Comparison of ENCODE assay signal across 26 cellular contexts in genomic region chr9:84557751-84558150, GRCh38.
DNase-seq lines count a peak whose midpoint lies in the region; ATAC-seq, FAIRE-seq and TF ChIP-seq lines count a peak whose summit lies in the region.
"Had no signal": no experiment of that assay in that cellular context is flagged by ENCODE, and none has a peak within 500 bp of the region (broad histone marks: within the 10 kb centered on the region; RNA-seq: fewer than 3 reads in every experiment).

No MANE protein-coding gene starts in this region.

- 68 to 82% (median 75%) methylated on average over 4 of the region's 4 CpGs for WGBS in small intestine, 3 donors

- no peaks in the 10 kb centered on the region for H3K27me3 ChIP-seq in small intestine (ENCODE audit: control insufficient read depth in 2 of 2, insufficient read depth in 2 of 2, low read length in 2 of 2)

- in situ Hi-C loops in SK-MEL-5 (cut with HindIII; ENCODE audit: low pct_unique_long_range_greater_than_20kb, low sequenced_read_pairs): no loop called here

- H3K36me3 ChIP-seq in mucosa of descending colon (ENCODE audit: low read depth) (no peaks in the 10 kb centered on the region), small intestine (ENCODE audit: control insufficient read depth in 2 of 2, insufficient read depth in 2 of 2, low read length in 2 of 2) (no peaks in the 10 kb centered on the region)

- ATAC-seq in mucosa of descending colon: no peak
- no peak for ATAC-seq in GM21381 (IDR thresholded peaks at IDR 0.05; ENCODE audit: unreplicated experiment)
- ATAC-seq: PC-3 had no signal

- no peaks in the 10 kb centered on the region for H3K4me1 ChIP-seq in mucosa of descending colon (ENCODE audit: low read depth)
- no peaks in the 10 kb centered on the region for H3K4me1 ChIP-seq in small intestine (ENCODE audit: control insufficient read depth in 2 of 2, insufficient read depth in 1 of 2, low read depth in 1 of 2, low read length in 1 of 2)

- H3K9me3 ChIP-seq in mucosa of descending colon (no peaks in the 10 kb centered on the region), small intestine (ENCODE audit: control insufficient read depth, low read depth) (no peaks in the 10 kb centered on the region)
- H3K9me3 ChIP-seq: SK-N-SH had no signal

- intact Hi-C loops in mucosa of descending colon (cut with DNase I, micrococcal nuclease): no loop called here

- H3K27ac ChIP-seq in small intestine (ENCODE audit: low read depth in 1 of 2, low read length in 1 of 2): no peak overlapping the region
- H3K27ac ChIP-seq: RWPE1 had no signal

- FAIRE-seq in small intestine (lab: Jason Lieb, UNC): no peak
- FAIRE-seq: H1 had no signal

- no peak overlapping the region for H3K4me3 ChIP-seq in mucosa of descending colon
- no peak overlapping the region for H3K4me3 ChIP-seq in small intestine (ENCODE audit: low read depth in 1 of 2, low read length in 2 of 2)

- peak; percentile 17 for DNase-seq in Ammon's horn (ENCODE audit: low spot score)
- DNase-seq in SK-MEL-5 (ENCODE audit: low read depth, low spot score): peak; percentile 92
- DNase-seq in medulla oblongata (ENCODE audit: extremely low spot score): peak; percentile 31
- DNase-seq in pons (ENCODE audit: low spot score): peak; percentile 38
- DNase-seq in mucosa of descending colon: no peak
- DNase-seq in occipital lobe (lab: John Stamatoyannopoulos, UW): no peak
- no peak for DNase-seq in small intestine
- DNase-seq: 8988T; ACHN; DMS153; HCEC 1CT; KBM-7; MV-4-11; NCI-H1105; NCI-H1436 treated with DMSO at 0.1 percent for 48 hours; NCI-H187 treated with DMSO at 0.1 percent for 48 hours; NCI-H2171 treated with DMSO at 0.1 percent for 48 hours; NCI-H524; NCI-H82; NK-92 treated with Interleukin-12 subunit alpha and Interleukin-12 subunit beta, amount 100 ng/mL, for 24 hours; PC-3; SHP77 treated with DMSO at 0.1 percent for 48 hours; SK-N-SH had no signal

- TF ChIP-seq CTCF in mucosa of descending colon (IDR thresholded peaks at IDR 0.05): no peak

Comparison
In these comparisons a context has a peak if more than half of its experiments do, and no peak if none do; other contexts are left out.
1. DNase-seq: peak in Ammon's horn (single experiment), SK-MEL-5 (single experiment), medulla oblongata (single experiment) and pons (single experiment); none in mucosa of descending colon (0 of 3), occipital lobe (single experiment) and small intestine (single experiment).